Comparison of ENCODE assay signal across 18 cellular contexts in the genomic region with DNA sequence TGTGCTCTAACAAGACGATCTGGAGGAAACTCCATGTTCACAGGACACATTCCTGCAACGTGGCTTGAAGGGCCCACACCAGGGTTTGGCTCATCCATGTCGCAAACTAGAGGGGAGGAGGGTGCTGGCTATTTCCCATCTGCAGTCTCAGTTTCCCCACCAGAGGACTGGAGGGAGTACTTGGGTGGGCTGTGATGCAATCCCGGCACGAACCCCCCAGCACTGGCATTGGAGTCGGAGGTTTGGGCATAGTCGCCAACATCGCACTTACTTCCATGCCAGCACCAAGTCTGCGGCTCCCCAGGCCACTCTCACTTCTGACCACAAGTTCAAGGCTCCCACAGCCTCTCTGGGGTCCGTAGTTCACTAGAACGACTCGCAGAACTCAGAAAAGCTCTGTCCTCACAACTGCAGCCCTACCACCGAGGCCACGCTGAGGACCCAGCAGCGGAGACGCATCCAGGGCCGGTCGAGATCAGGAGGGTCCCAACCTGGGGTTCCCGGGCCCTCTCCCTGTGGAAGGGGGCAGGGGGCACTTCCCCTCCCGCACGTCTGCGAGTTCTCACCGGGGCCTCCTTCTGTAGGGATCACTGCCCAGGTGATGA.
"Had no signal": no experiment of that assay in that cellular context is flagged by ENCODE, and none has a peak within 500 bp of the region (broad histone marks: within the 10 kb centered on the region; RNA-seq: fewer than 3 reads in every experiment).

No MANE protein-coding gene starts in this region.

- H3K4me1 ChIP-seq: stomach had no signal

- H3K36me3 Mint-ChIP-seq: activated naive CD8-positive, alpha-beta T cell treated with anti-CD3 and anti-CD28 coated beads for 36 hours; naive B cell had no signal

- H3K9me3 Mint-ChIP-seq: activated CD4-positive, alpha-beta T cell treated with anti-CD3 and anti-CD28 coated beads, Interleukin-2, amount 10 ng/mL, durations not matched to agents 7 days and 5 days had no signal

- H3K36me3 ChIP-seq: cardiac muscle cell, neutrophil, stomach had no signal

- H3K4me3 Mint-ChIP-seq: activated CD4-positive, alpha-beta T cell treated with anti-CD3 and anti-CD28 coated beads, Interleukin-2, amount 10 ng/mL, durations not matched to agents 7 days and 5 days; activated CD8-positive, alpha-beta T cell treated with anti-CD3 and anti-CD28 coated beads, Interleukin-2, amount 10 ng/mL, durations not matched to agents 7 days and 5 days; activated naive CD8-positive, alpha-beta T cell treated with anti-CD3 and anti-CD28 coated beads for 36 hours; activated T-helper 1 cell treated with anti-CD3 and anti-CD28 coated beads, Interleukin-12 subunit alpha, Interleukin-12 subunit beta, Interleukin-2, Interleukin-4 antibody, amounts not matched to agents 30 ng/mL and 10 ng/mL and 1 ng/mL, durations not matched to agents 14 hours and 24 hours and 36 hours; naive B cell had no signal

- H3K9me3 ChIP-seq: mucosa of descending colon, neutrophil, stomach had no signal

- H3K27ac Mint-ChIP-seq: activated CD4-positive, alpha-beta T cell treated with anti-CD3 and anti-CD28 coated beads, Interleukin-2, amount 10 ng/mL, durations not matched to agents 7 days and 5 days; activated CD8-positive, alpha-beta T cell treated with anti-CD3 and anti-CD28 coated beads, Interleukin-2, amount 10 ng/mL, durations not matched to agents 7 days and 5 days; activated naive CD8-positive, alpha-beta T cell treated with anti-CD3 and anti-CD28 coated beads for 36 hours; activated T-helper 1 cell treated with anti-CD3 and anti-CD28 coated beads, Interleukin-12 subunit alpha, Interleukin-12 subunit beta, Interleukin-2, Interleukin-4 antibody, amounts not matched to agents 30 ng/mL and 10 ng/mL and 1 ng/mL, durations not matched to agents 14 hours and 24 hours and 36 hours had no signal

- H3K4me3 ChIP-seq: cardiac muscle cell, mucosa of descending colon, stomach had no signal

- DNase-seq: activated CD4-positive, alpha-beta T cell treated with anti-CD3 and anti-CD28 coated beads, Interleukin-2, amount 10 ng/mL, durations not matched to agents 7 days and 5 days; activated CD8-positive, alpha-beta T cell treated with anti-CD3 and anti-CD28 coated beads, Interleukin-2, amount 10 ng/mL, durations not matched to agents 7 days and 5 days; activated gamma-delta T cell treated with Interleukin-2 at 50 U/mL for 16 hours; activated naive CD8-positive, alpha-beta T cell treated with anti-CD3 and anti-CD28 coated beads for 36 hours; amniotic stem cell; erythroblast; left ventricle myocardium superior; mucosa of descending colon; naive B cell; posterior cingulate gyrus; stimulated activated CD4-positive, alpha-beta T cell treated with anti-CD3 and anti-CD28 coated beads, Interleukin-2, amount 100 ng/mL, for 24 hours; stomach; T1000; trophoblast cell had no signal

- H3K4me1 Mint-ChIP-seq: activated CD4-positive, alpha-beta T cell treated with anti-CD3 and anti-CD28 coated beads, Interleukin-2, amount 10 ng/mL, durations not matched to agents 7 days and 5 days; activated naive CD8-positive, alpha-beta T cell treated with anti-CD3 and anti-CD28 coated beads for 36 hours; naive B cell had no signal

- ATAC-seq: activated CD4-positive, CD25-positive, alpha-beta regulatory T cell treated with anti-CD3 and anti-CD28 coated beads, Interleukin-2, amount 50 U/mL, for 24 hours; activated CD8-positive, alpha-beta T cell treated with anti-CD3 and anti-CD28 coated beads, Interleukin-2, amount 10 ng/mL, durations not matched to agents 7 days and 5 days; left ventricle myocardium superior; mucosa of descending colon had no signal

- H3K27ac ChIP-seq: cardiac muscle cell, neutrophil, stomach had no signal

- H3K27me3 Mint-ChIP-seq: activated CD4-positive, alpha-beta T cell treated with anti-CD3 and anti-CD28 coated beads, Interleukin-2, amount 10 ng/mL, durations not matched to agents 7 days and 5 days had no signal
